ENCODE assay signal across 18 cellular contexts in genomic region chr15:23859008-23859407, GRCh38.
A peak's percentile ranks its signal among the peaks of the same experiment; 100 is the strongest.
DNase-seq lines count a peak whose midpoint lies in the region; ATAC-seq and TF ChIP-seq lines count a peak whose summit lies in the region.
"Had no signal": no experiment of that assay in that cellular context is flagged by ENCODE, and none has a peak within 500 bp of the region (broad histone marks: within the 10 kb centered on the region; RNA-seq: fewer than 3 reads in every experiment).

No MANE protein-coding gene starts in this region.

- H3K27ac Mint-ChIP-seq in WTC11 (peak overlapping the region; percentile 9; the same call in 1 of the 2 replicates), nephron progenitor cell (peak overlapping the region; percentile 77)
- H3K27ac Mint-ChIP-seq: B cell; CD8-positive, alpha-beta T cell had no signal

- TF ChIP-seq CTCF in cardiac muscle cell (IDR thresholded peaks at IDR 0.05; ENCODE audit: low read depth, low read length) (no peak), WTC11 (IDR thresholded peaks at IDR 0.05) (no peak), nephron progenitor cell (IDR thresholded peaks at IDR 0.05) (no peak), psoas muscle (IDR thresholded peaks at IDR 0.05) (no peak)

- CTCF ChIA-PET in WTC11 (lab: Charles Lee) = interaction anchor here (0.8 to 2.1 kb wide), 6 partner anchors 8 to 217 kb away, joined by 3 to 8 read pairs (median 6); no protein-coding TSS in a partner anchor

- intact Hi-C loops in Right ventricle myocardium inferior (cut with DNase I) (no loop called here), psoas muscle (cut with DNase I) (no loop called here)

- H3K9me3 ChIP-seq in cardiac muscle cell (ENCODE audit: low read depth) (no peaks in the 10 kb centered on the region), psoas muscle (no peaks in the 10 kb centered on the region)
- H3K9me3 ChIP-seq: BLaER1 treated with 17β-estradiol and CSF1 and Interleukin-3, amounts not matched to agents 10 nM and 100 nM; HAP-1 had no signal

- no peak for ATAC-seq in Right ventricle myocardium inferior
- ATAC-seq in WTC11 = no peak
- ATAC-seq in psoas muscle = peak in 3 of 4 donors; percentile 53 to 58 (median 54)
- ATAC-seq in HG03095 (IDR thresholded peaks at IDR 0.05; ENCODE audit: unreplicated experiment) = no peak
- ATAC-seq: CD8-positive, alpha-beta T cell; GM12878 had no signal

- WGBS in psoas muscle, 3 donors = 58 to 67% (median 63%) methylated on average over 5 of the region's 5 CpGs

- H3K4me1 ChIP-seq in cardiac muscle cell (ENCODE audit: low read depth) (peaks cover 9% of the 10 kb centered on the region), psoas muscle (no peaks in the 10 kb centered on the region)
- H3K4me1 ChIP-seq: HAP-1 had no signal

- H3K9me3 Mint-ChIP-seq in WTC11 = peaks cover 37% of the 10 kb centered on the region
- H3K9me3 Mint-ChIP-seq in nephron progenitor cell = peaks cover 58% of the 10 kb centered on the region

- H3K4me1 Mint-ChIP-seq in WTC11 (peaks cover 47% of the 10 kb centered on the region), nephron progenitor cell (peaks cover 75% of the 10 kb centered on the region)
- H3K4me1 Mint-ChIP-seq: B cell had no signal

- H3K36me3 ChIP-seq in cardiac muscle cell (no peaks in the 10 kb centered on the region), psoas muscle (ENCODE audit: insufficient read depth in 1 of 2, low read depth in 1 of 2) (no peaks in the 10 kb centered on the region)
- H3K36me3 ChIP-seq: BLaER1 treated with 17β-estradiol and CSF1 and Interleukin-3, amounts not matched to agents 10 nM and 100 nM; HAP-1 had no signal

- H3K27me3 Mint-ChIP-seq in WTC11 (ENCODE audit: low read depth) (peaks cover 10% of the 10 kb centered on the region), nephron progenitor cell (ENCODE audit: low read depth, poor library complexity) (peaks cover 6% of the 10 kb centered on the region)
- H3K27me3 Mint-ChIP-seq: B cell had no signal

- POLR2A ChIA-PET in WTC11 (lab: Charles Lee) = no interaction called here

- no peak for DNase-seq in cardiac muscle cell (ENCODE audit: low read depth in 1 of 2, low spot score in 1 of 2)
- no peak for DNase-seq in Right ventricle myocardium inferior (ENCODE audit: missing footprints)
- DNase-seq in WTC11 (ENCODE audit: low spot score) = no peak
- no peak for DNase-seq in nephron progenitor cell
- DNase-seq in psoas muscle = no peak
- DNase-seq in germinal center (ENCODE audit: low spot score) = no peak
- no peak for DNase-seq in DMS153 treated with DMSO at 0.1 percent for 48 hours (lab: John Stamatoyannopoulos, UW; ENCODE audit: unreplicated experiment)
- DNase-seq: 8988T; Calu3; CD8-positive, alpha-beta T cell; DMS53; DND-41; EL had no signal

- no peak overlapping the region for H3K4me3 Mint-ChIP-seq in WTC11
- peak overlapping the region; percentile 23 for H3K4me3 Mint-ChIP-seq in nephron progenitor cell
- H3K4me3 Mint-ChIP-seq: B cell; CD8-positive, alpha-beta T cell had no signal

- no peaks in the 10 kb centered on the region for H3K27me3 ChIP-seq in cardiac muscle cell
- H3K27me3 ChIP-seq in psoas muscle (ENCODE audit: insufficient read depth in 3 of 3, low read length in 2 of 3) = no peaks in the 10 kb centered on the region
- H3K27me3 ChIP-seq: BLaER1 treated with 17β-estradiol and CSF1 and Interleukin-3, amounts not matched to agents 10 nM and 100 nM had no signal

- H3K4me3 ChIP-seq in cardiac muscle cell (no peak overlapping the region), psoas muscle (no peak overlapping the region)
- H3K4me3 ChIP-seq: BLaER1 treated with 17β-estradiol and CSF1 and Interleukin-3, amounts not matched to agents 10 nM and 100 nM; GM12878; HAP-1 had no signal

- H3K36me3 Mint-ChIP-seq in WTC11 = peaks cover 23% of the 10 kb centered on the region
- H3K36me3 Mint-ChIP-seq in nephron progenitor cell (ENCODE audit: low read depth) = no peaks in the 10 kb centered on the region
- H3K36me3 Mint-ChIP-seq: CD8-positive, alpha-beta T cell had no signal

- H3K27ac ChIP-seq in cardiac muscle cell (peak overlapping the region; percentile 59), psoas muscle (no peak overlapping the region)
- H3K27ac ChIP-seq: BLaER1 treated with 17β-estradiol and CSF1 and Interleukin-3, amounts not matched to agents 10 nM and 100 nM had no signal

TF ChIP-seq in WTC11, 78 proteins besides CTCF, POLR2A, EP300 and RAD21 (continues in another document):
- TF ChIP-seq USF2 (CRISPR knock-in tag; IDR thresholded peaks at IDR 0.05) (no peak), TCF7 (CRISPR knock-in tag; IDR thresholded peaks at IDR 0.05; ENCODE audit: low read depth) (no peak), STAT6 (CRISPR knock-in tag; conservative IDR thresholded peaks at IDR 0.05; ENCODE audit: low read depth) (no peak), ZNF425 (CRISPR knock-in tag; conservative IDR thresholded peaks at IDR 0.05) (no peak), SP1 (CRISPR knock-in tag; conservative IDR thresholded peaks at IDR 0.05) (no peak), ZNF232 (CRISPR knock-in tag; IDR thresholded peaks at IDR 0.05) (no peak), ZSCAN18 (CRISPR knock-in tag; IDR thresholded peaks at IDR 0.05) (no peak), SMAD4 (CRISPR knock-in tag; IDR thresholded peaks at IDR 0.05) (no peak), NFATC4 (CRISPR knock-in tag; IDR thresholded peaks at IDR 0.05) (no peak), RORB (CRISPR knock-in tag; IDR thresholded peaks at IDR 0.05) (no peak), NR1H2 (CRISPR knock-in tag; IDR thresholded peaks at IDR 0.05) (no peak)

Comparison
In these comparisons a context has a peak if more than half of its experiments do, and no peak if none do; other contexts are left out.
1. ATAC-seq: peak in psoas muscle (3 of 4); none in Right ventricle myocardium inferior (single experiment), WTC11 (single experiment) and HG03095 (single experiment).